Comparison of ENCODE assay signal across 25 cellular contexts in the genomic region with DNA sequence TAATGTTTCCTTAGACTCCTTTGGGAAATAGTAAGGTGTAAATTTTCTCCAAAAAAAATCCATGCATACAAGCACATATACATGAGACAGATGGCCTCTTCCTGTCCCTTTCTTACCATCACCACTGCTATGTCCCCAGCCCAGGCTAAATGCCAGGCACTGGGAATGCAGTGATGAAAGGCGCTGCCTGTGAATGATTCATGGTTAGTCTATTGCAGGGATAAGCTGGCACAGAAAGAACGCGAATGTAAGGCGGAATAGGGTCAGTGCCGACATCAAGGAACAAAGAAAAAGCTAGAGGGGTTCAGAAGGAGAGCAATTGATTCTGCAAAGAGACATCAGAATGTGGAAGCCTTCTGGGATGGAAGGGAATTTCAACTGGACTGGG. TPM values are rescaled to one million over a fixed set of nuclear protein-coding genes. Genes with fewer than 3 reads are reported as not detected.
DNase-seq lines count a peak whose midpoint lies in the region; ATAC-seq, FAIRE-seq and TF ChIP-seq lines count a peak whose summit lies in the region.
"Had no signal": no experiment of that assay in that cellular context is flagged by ENCODE, and none has a peak within 500 bp of the region (broad histone marks: within the 10 kb centered on the region; RNA-seq: fewer than 3 reads in every experiment).

No MANE protein-coding gene starts in this region.

- POLR2A ChIA-PET in endothelial cell of umbilical vein (lab: Charles Lee): interaction anchor here (2.2 kb wide), 1 partner anchor 96 kb away, joined by 9 read pairs; no protein-coding TSS in a partner anchor

- TF ChIP-seq CTCF in endothelial cell of umbilical vein (IDR thresholded peaks at IDR 0.05; ENCODE audit: extremely low read depth in 1 of 2, insufficient read depth in 1 of 2, low read depth in 1 of 2, low read length in 2 of 2) (no peak), osteocyte (IDR thresholded peaks at IDR 0.05) (no peak)

- no peaks in the 10 kb centered on the region for H3K36me3 Mint-ChIP-seq in osteocyte (ENCODE audit: unreplicated experiment)
- H3K36me3 Mint-ChIP-seq: activated CD4-positive, alpha-beta memory T cell treated with anti-CD3 and anti-CD28 coated beads for 36 hours; T-cell had no signal

- H3K4me1 Mint-ChIP-seq in osteocyte (ENCODE audit: unreplicated experiment): peaks cover 3% of the 10 kb centered on the region

- peak; percentile 74 for FAIRE-seq in endothelial cell of umbilical vein (lab: Jason Lieb, UNC)
- FAIRE-seq: GM12891, H54, islet of Langerhans had no signal

- H3K36me3 ChIP-seq in endothelial cell of umbilical vein (ENCODE audit: control insufficient read depth in 2 of 2, extremely low read depth in 1 of 2, insufficient read depth in 2 of 2, low read length in 2 of 2): no peaks in the 10 kb centered on the region

- no peak overlapping the region for H3K9ac ChIP-seq in endothelial cell of umbilical vein (replicated peaks; ENCODE audit: extremely low read depth, insufficient read depth, low read length)

- BruUV-seq in endothelial cell of umbilical vein (replicated peaks; lab: Mats Ljungman, UMichigan): no TSS peak

- no peak overlapping the region for H3K4me2 ChIP-seq in endothelial cell of umbilical vein (ENCODE audit: insufficient read depth, low read length)

- no peaks in the 10 kb centered on the region for H3K9me1 ChIP-seq in endothelial cell of umbilical vein (replicated peaks; ENCODE audit: control insufficient read depth, extremely low read depth, insufficient read depth, low read length)

- H3K9me3 Mint-ChIP-seq in osteocyte (ENCODE audit: unreplicated experiment): no peaks in the 10 kb centered on the region
- H3K9me3 Mint-ChIP-seq: activated CD4-positive, alpha-beta memory T cell treated with anti-CD3 and anti-CD28 coated beads for 36 hours; T-cell had no signal

- no peak overlapping the region for H3K27ac ChIP-seq in endothelial cell of umbilical vein (ENCODE audit: insufficient read depth, low read depth, low read length)
- H3K27ac ChIP-seq: body of pancreas, epithelial cell of prostate, RWPE1 had no signal

- H3K27ac Mint-ChIP-seq in osteocyte (ENCODE audit: unreplicated experiment): no peak overlapping the region
- H3K27ac Mint-ChIP-seq: activated CD4-positive, alpha-beta memory T cell treated with anti-CD3 and anti-CD28 coated beads for 36 hours; T-cell had no signal

- TF ChIP-seq POLR2A in endothelial cell of umbilical vein (IDR thresholded peaks at IDR 0.05; ENCODE audit: low read depth, low read length): no peak

- peaks cover 43% of the 10 kb centered on the region for H3K27me3 Mint-ChIP-seq in osteocyte (ENCODE audit: unreplicated experiment)

- intact Hi-C loops in endothelial cell of umbilical vein (cut with micrococcal nuclease): no loop called here

- dilution Hi-C loops in endothelial cell of umbilical vein (cut with MboI; ENCODE audit: extremely low pct_ligation_motif_present, low sequenced_read_pairs): no loop called here

- no peaks in the 10 kb centered on the region for H4K20me1 ChIP-seq in endothelial cell of umbilical vein (replicated peaks; ENCODE audit: control insufficient read depth, extremely low read depth, insufficient read depth, low read length)

- no peak overlapping the region for H2AFZ ChIP-seq in endothelial cell of umbilical vein (ENCODE audit: low read depth, low read length)

- H3K4me1 ChIP-seq in endothelial cell of umbilical vein (ENCODE audit: control insufficient read depth, extremely low read depth, insufficient read depth, low read length): peaks cover 16% of the 10 kb centered on the region

- peak; percentile 15 for DNase-seq in Daoy (ENCODE audit: low read depth)
- DNase-seq in NCI-H1694 (lab: John Stamatoyannopoulos, UW): peak; percentile 13
- no peak for DNase-seq in endothelial cell of umbilical vein (ENCODE audit: low read depth, low spot score)
- DNase-seq in osteocyte (ENCODE audit: extremely low spot score, unreplicated experiment): peak; percentile 56
- DNase-seq in NOMO-1 treated with DMSO at 0.1 percent for 48 hours (lab: John Stamatoyannopoulos, UW; ENCODE audit: unreplicated experiment): no peak
- no peak for DNase-seq in NCI-H1436 (lab: John Stamatoyannopoulos, UW)
- DNase-seq: activated CD4-positive, alpha-beta memory T cell treated with anti-CD3 and anti-CD28 coated beads for 36 hours; activated naive CD4-positive, alpha-beta T cell treated with anti-CD3 and anti-CD28 coated beads, Interleukin-2, amount 50 U/mL, for 16 hours; activated T-cell treated with anti-CD3 and anti-CD28 coated beads, Interleukin-2, amount 50 U/mL, for 1 hour; AML-193; body of pancreas; cortex of kidney; GDM1; head of caudate nucleus; midbrain; NCI-H1105; stimulated activated CD4-positive, alpha-beta T cell treated with anti-CD3 and anti-CD28 coated beads, Interleukin-2, amount 100 ng/mL, for 48 hours; T-cell had no signal

- ATAC-seq in HG02610 (IDR thresholded peaks at IDR 0.05; ENCODE audit: unreplicated experiment): no peak
- no peak for ATAC-seq in GM18858 (IDR thresholded peaks at IDR 0.05; ENCODE audit: unreplicated experiment)
- ATAC-seq: body of pancreas, T-cell had no signal

- H3K79me2 ChIP-seq in endothelial cell of umbilical vein (ENCODE audit: control insufficient read depth, insufficient read depth, low read length): no peaks in the 10 kb centered on the region

- H3K9me3 ChIP-seq in endothelial cell of umbilical vein (replicated peaks; ENCODE audit: control insufficient read depth, insufficient read depth, low read length): no peaks in the 10 kb centered on the region
- H3K9me3 ChIP-seq: body of pancreas had no signal

- no peak overlapping the region for H3K4me3 ChIP-seq in endothelial cell of umbilical vein (replicated peaks in 1 of 3; ENCODE audit: insufficient read depth in 1 of 3, low read depth in 1 of 3, low read length in 3 of 3)
- H3K4me3 ChIP-seq: body of pancreas had no signal

- H3K4me3 Mint-ChIP-seq in osteocyte (ENCODE audit: unreplicated experiment): no peak overlapping the region
- H3K4me3 Mint-ChIP-seq: activated CD4-positive, alpha-beta memory T cell treated with anti-CD3 and anti-CD28 coated beads for 36 hours had no signal

- CTCF ChIA-PET in endothelial cell of umbilical vein (lab: Charles Lee): interaction anchor here (3.2 to 4.0 kb wide), 2 partner anchors 11 to 168 kb away, joined by 24 to 32 read pairs; no protein-coding TSS in a partner anchor

- H3K27me3 ChIP-seq in endothelial cell of umbilical vein (ENCODE audit: control insufficient read depth in 2 of 2, insufficient read depth in 2 of 2, low read length in 2 of 2): no peaks in the 10 kb centered on the region
- H3K27me3 ChIP-seq: body of pancreas had no signal

TF ChIP-seq in endothelial cell of umbilical vein, 7 proteins besides CTCF, POLR2A, EP300 and RAD21:
- TF ChIP-seq FOS (IDR thresholded peaks at IDR 0.05; ENCODE audit: borderline replicate concordance, insufficient read depth, low read length): peak; percentile 23
- TF ChIP-seq POLR2AphosphoS5 (IDR thresholded peaks at IDR 0.05; ENCODE audit: insufficient read depth, low read depth, low read length): no peak

RNA-seq across cellular contexts. Expression of a gene that starts 36.2 kb away (rescaled TPM):
- 0.69 TPM in 1 of 2 replicates, not detected in the other for total RNA-seq in Daoy (2014; rRNA removed; shearing (Covaris generic))
- total RNA-seq in endothelial cell of umbilical vein (0.65 TPM in 1 of 2 replicates, not detected in the other), osteocyte (not detected in 2 replicates)
- polyA plus RNA-seq in endothelial cell of umbilical vein: 0.08 TPM in 1 of 2 replicates, not detected in the other
- polyA plus RNA-seq in endothelial cell of umbilical vein (2011; cell fraction: cytosol; rRNA removed): 0.06 and 0.11 TPM in 2 replicates
- polyA plus RNA-seq in endothelial cell of umbilical vein (2011; cell fraction: nucleus; rRNA removed): 0.14 TPM in 1 of 2 replicates, not detected in the other
- not detected in 2 replicates for polyA plus RNA-seq in endothelial cell of umbilical vein (2012)
- 0.45 TPM in 1 of 2 replicates, not detected in the other for polyA minus RNA-seq in endothelial cell of umbilical vein
- not detected for polyA minus RNA-seq in endothelial cell of umbilical vein (2011; cell fraction: cytosol; rRNA and poly(A)+ RNA removed)
- 0.24 TPM in 1 of 2 replicates, not detected in the other for polyA minus RNA-seq in endothelial cell of umbilical vein (2011; cell fraction: nucleus; rRNA and poly(A)+ RNA removed)
- total RNA-seq: activated CD4-positive, alpha-beta memory T cell treated with anti-CD3 and anti-CD28 coated beads for 36 hours; body of pancreas had no signal

Comparison
In these comparisons a context has a peak if more than half of its experiments do, and no peak if none do; other contexts are left out.
1. DNase-seq: peak in Daoy (single experiment), NCI-H1694 (single experiment) and osteocyte (single experiment); none in endothelial cell of umbilical vein (single experiment), NOMO-1 treated with DMSO at 0.1 percent for 48 hours (single experiment) and NCI-H1436 (single experiment).